Comparison of ENCODE assay signal across 19 cellular contexts in genomic region chr2:101200714-101201113, GRCh38. TPM values are rescaled to one million over a fixed set of nuclear protein-coding genes. Genes with fewer than 3 reads are reported as not detected.
DNase-seq lines count a peak whose midpoint lies in the region; ATAC-seq, FAIRE-seq and TF ChIP-seq lines count a peak whose summit lies in the region.
"Had no signal": no experiment of that assay in that cellular context is flagged by ENCODE, and none has a peak within 500 bp of the region (broad histone marks: within the 10 kb centered on the region; RNA-seq: fewer than 3 reads in every experiment).

No MANE protein-coding gene starts in this region.

- H3K36me3 ChIP-seq in esophagus (ENCODE audit: control insufficient read depth in 2 of 2, insufficient read depth in 2 of 2, low read length in 1 of 2) (no peaks in the 10 kb centered on the region), mucosa of descending colon (ENCODE audit: low read depth) (no peaks in the 10 kb centered on the region)

- ATAC-seq in mucosa of descending colon, result peak; percentile 39
- no peak for ATAC-seq in HG03571 (IDR thresholded peaks at IDR 0.05; ENCODE audit: unreplicated experiment)
- ATAC-seq in activated CD4-positive, CD25-positive, alpha-beta regulatory T cell treated with anti-CD3 and anti-CD28 coated beads, Interleukin-2, amount 50 U/mL, for 24 hours, result no peak
- ATAC-seq: activated T-cell treated with anti-CD3 and anti-CD28 coated beads, Interleukin-2, amount 50 U/mL, for 72 hours had no signal

- H3K4me3 ChIP-seq in esophagus (ENCODE audit: low read depth in 1 of 2, low read length in 2 of 2), result no peak overlapping the region
- no peak overlapping the region for H3K4me3 ChIP-seq in mucosa of descending colon

- no peak for TF ChIP-seq CTCF in mucosa of descending colon (IDR thresholded peaks at IDR 0.05)

- peak; percentile 59 for DNase-seq in Caki2 (ENCODE audit: low read depth)
- DNase-seq in NCI-H460 (ENCODE audit: extremely low read depth, low read depth), result peak; percentile 26
- no peak for DNase-seq in mucosa of descending colon
- DNase-seq in H54 (ENCODE audit: insufficient read length, low spot score), result no peak
- no peak for DNase-seq in activated CD8-positive, alpha-beta memory T cell treated with anti-CD3 and anti-CD28 coated beads for 24 hours
- DNase-seq: activated CD4-positive, alpha-beta memory T cell treated with anti-CD3 and anti-CD28 coated beads for 36 hours; activated naive CD8-positive, alpha-beta T cell treated with anti-CD3 and anti-CD28 coated beads, Interleukin-2, amount 10 ng/mL, durations not matched to agents 7 days and 5 days; activated T-cell treated with anti-CD3 and anti-CD28 coated beads, Interleukin-2, amount 50 U/mL, for 72 hours; naive B cell; NCI-H1436; NCI-H345 had no signal

- 37 to 47% methylated on average over 3 of the region's 3 CpGs for WGBS in esophagus, 2 donors

- H3K27ac ChIP-seq in esophagus (ENCODE audit: low read depth in 2 of 2, low read length in 1 of 2), result peak overlapping the region; percentile 47 to 62
- H3K27ac ChIP-seq: KMS-11 had no signal

- no peak for TF ChIP-seq POLR2A in H54 (IDR thresholded peaks at IDR 0.05; ENCODE audit: low read depth, low read length)

- no peak for FAIRE-seq in H54 (lab: Jason Lieb, UNC)
- FAIRE-seq: D721Med, GM18507, GM19239, TTC549 had no signal

- intact Hi-C loops in mucosa of descending colon (cut with DNase I, micrococcal nuclease), result loop anchor here in 1 of 2 donors (10.0 kb wide), 1 partner anchor 186 kb away; no protein-coding TSS in a partner anchor

- H3K27me3 ChIP-seq in esophagus (ENCODE audit: control insufficient read depth in 1 of 2, insufficient read depth in 2 of 2, low read length in 2 of 2), result no peaks in the 10 kb centered on the region

- H3K4me1 ChIP-seq in esophagus (ENCODE audit: control insufficient read depth in 2 of 2, insufficient read depth in 2 of 2, low read length in 1 of 2), result no peaks in the 10 kb centered on the region
- no peaks in the 10 kb centered on the region for H3K4me1 ChIP-seq in mucosa of descending colon (ENCODE audit: low read depth)

- H3K9me3 ChIP-seq in esophagus (ENCODE audit: control insufficient read depth in 2 of 2, insufficient read depth in 1 of 2, low read depth in 1 of 2, low read length in 1 of 2), result no peaks in the 10 kb centered on the region
- H3K9me3 ChIP-seq in mucosa of descending colon, result no peaks in the 10 kb centered on the region

- in situ Hi-C loops in Caki2 (cut with HindIII; ENCODE audit: low pct_unique_long_range_greater_than_20kb, low sequenced_read_pairs), result no loop called here

RNA-seq across cellular contexts. Expression of gene TBC1D8, which starts 49.5 kb away (rescaled TPM):
- 37.2 and 49.8 TPM in 2 replicates for total RNA-seq in Caki2 (2014; rRNA removed; shearing (Covaris generic); ENCODE audit: low replicate concordance)
- total RNA-seq in NCI-H460 (2014; rRNA removed; shearing (Covaris generic)), result 25.9 and 27.8 TPM in 2 replicates
- polyA plus RNA-seq in NCI-H460 (2014; cell fraction: nucleus; rRNA removed), result 60.0 and 69.2 TPM in 2 replicates
- 10 to 100 TPM; 13.3 to 19.4 TPM for polyA plus RNA-seq in esophagus
- 10 to 100 TPM; 14.4 to 28.8 (median 17.7) TPM for total RNA-seq in mucosa of descending colon

RNA-seq across cellular contexts. Expression of gene CNOT11, which starts 52.0 kb away (rescaled TPM):
- total RNA-seq in Caki2 (2014; rRNA removed; shearing (Covaris generic); ENCODE audit: low replicate concordance), result 96.0 and 125 TPM in 2 replicates
- total RNA-seq in NCI-H460 (2014; rRNA removed; shearing (Covaris generic)), result 56.6 and 64.2 TPM in 2 replicates
- polyA plus RNA-seq in NCI-H460 (2014; cell fraction: nucleus; rRNA removed), result 65.4 and 72.0 TPM in 2 replicates
- polyA plus RNA-seq in esophagus, result 10 to 100 TPM; 14.7 to 25.4 TPM
- 10 to 100 TPM; 39.3 to 56.7 (median 54.4) TPM for total RNA-seq in mucosa of descending colon

Comparison
In these comparisons a context has a peak if more than half of its experiments do, and no peak if none do; other contexts are left out.
1. DNase-seq: peak in Caki2 (single experiment) and NCI-H460 (single experiment); none in mucosa of descending colon (0 of 3), H54 (single experiment) and activated CD8-positive, alpha-beta memory T cell treated with anti-CD3 and anti-CD28 coated beads for 24 hours (single experiment).